Comparison of ENCODE assay signal across 9 cellular contexts in the genomic region with DNA sequence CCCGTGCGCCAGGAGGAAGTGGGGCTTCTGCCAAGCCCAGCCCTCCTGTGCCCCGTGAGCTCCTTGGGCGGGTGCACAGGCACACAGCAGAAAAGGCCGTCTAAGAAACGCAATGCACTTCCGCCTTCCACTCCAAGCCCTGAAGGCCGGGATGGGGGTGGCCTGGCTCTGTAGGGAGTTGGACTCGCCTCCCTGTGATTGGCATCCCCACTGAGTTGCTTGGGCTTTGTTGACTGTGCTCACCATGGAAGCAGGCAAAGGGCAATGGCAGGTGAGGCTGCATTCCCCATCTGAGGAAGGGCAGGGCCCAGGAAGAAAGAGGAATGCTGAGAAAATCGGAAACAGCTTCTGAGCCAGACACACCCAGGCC.
DNase-seq lines count a peak whose midpoint lies in the region; ATAC-seq, FAIRE-seq and TF ChIP-seq lines count a peak whose summit lies in the region.
"Had no signal": no experiment of that assay in that cellular context is flagged by ENCODE, and none has a peak within 500 bp of the region (broad histone marks: within the 10 kb centered on the region; RNA-seq: fewer than 3 reads in every experiment).

No MANE protein-coding gene starts in this region.

- peak; percentile 75 for TF ChIP-seq POLR2A in transverse colon (IDR thresholded peaks at IDR 0.05)

- CTCF ChIA-PET in PC-3 (lab: Charles Lee): no interaction called here

- H2AFZ ChIP-seq in PC-3 (ENCODE audit: low read length) (0 out of 2 replicates have a peak overlapping the region, but pooled peaks have one; percentile 21), keratinocyte (ENCODE audit: control insufficient read depth, low read length) (peak overlapping the region; percentile 97)

- ATAC-seq in PC-3: peak; percentile 59

- H3K27ac ChIP-seq in PC-3 (ENCODE audit: low read length): peak overlapping the region; percentile 71
- peak overlapping the region; percentile 80 for H3K27ac ChIP-seq in keratinocyte (ENCODE audit: control insufficient read depth, insufficient read depth, low read length)
- H3K27ac ChIP-seq in transverse colon: peak overlapping the region; percentile 89 to 91 (median 90)

- H3K4me1 ChIP-seq in PC-3 (ENCODE audit: insufficient read depth, low read length) (peaks cover 44% of the 10 kb centered on the region), keratinocyte (ENCODE audit: control insufficient read depth, extremely low read depth, insufficient read depth, low read length) (peaks cover 56% of the 10 kb centered on the region), transverse colon (peaks cover 0 to 22% (median 13%) of the 10 kb centered on the region in 4 donors)

- H3K36me3 ChIP-seq in PC-3 (ENCODE audit: low read depth, low read length) (no peaks in the 10 kb centered on the region), keratinocyte (ENCODE audit: control insufficient read depth in 2 of 2, extremely low read depth in 1 of 2, insufficient read depth in 2 of 2, low read length in 2 of 2) (no peaks in the 10 kb centered on the region), transverse colon (no peaks in the 10 kb centered on the region)

- no peak for TF ChIP-seq EP300 in transverse colon (IDR thresholded peaks at IDR 0.05; ENCODE audit: low read depth)

- H4K20me1 ChIP-seq in PC-3 (ENCODE audit: low read length) (no peaks in the 10 kb centered on the region), keratinocyte (ENCODE audit: control insufficient read depth, extremely low read depth, insufficient read depth, low read length) (no peaks in the 10 kb centered on the region)

- WGBS in transverse colon (ENCODE audit: low coverage in 1 of 2), 2 donors: 44% methylated on average over 8 of the region's 10 CpGs; no CpG with 5 or more reads in 1 of the 2 donors

- TF ChIP-seq CTCF in PC-3 (conservative IDR thresholded peaks at IDR 0.05; ENCODE audit: low read depth, low read length) (no peak), keratinocyte (optimal IDR thresholded peaks at IDR 0.05 in 1 of 3, IDR thresholded peaks at IDR 0.05 in 1 of 3, conservative IDR thresholded peaks at IDR 0.05 in 1 of 3; ENCODE audit: extremely low read depth in 1 of 3, insufficient read depth in 2 of 3, low read length in 3 of 3) (no peak), transverse colon (IDR thresholded peaks at IDR 0.05) (no peak)

- in situ Hi-C loops in transverse colon (cut with MboI; ENCODE audit: low pct_ligation_motif_present in 1 of 4, low pct_unique_long_range_greater_than_20kb in 1 of 4, low sequenced_read_pairs in 3 of 4): no loop called here

- intact Hi-C loops in PC-3 (cut with micrococcal nuclease): loop anchor here (10.0 kb wide), 1 partner anchor 46 kb away; no protein-coding TSS in a partner anchor
- intact Hi-C loops in transverse colon (cut with DNase I; ENCODE audit: low total_unique reads): no loop called here

- dilution Hi-C loops in keratinocyte (cut with MboI; ENCODE audit: extremely low pct_ligation_motif_present, low sequenced_read_pairs): no loop called here

- H3K9me1 ChIP-seq in keratinocyte (ENCODE audit: control insufficient read depth, extremely low read depth, insufficient read depth, low read length): no peaks in the 10 kb centered on the region

- no TSS peak for BruUV-seq in PC-3 (replicated peaks; lab: Mats Ljungman, UMichigan)

- H3K4me3 ChIP-seq in PC-3 (ENCODE audit: low read length) (no peak overlapping the region), keratinocyte (ENCODE audit: control insufficient read depth in 2 of 3, extremely low read depth in 1 of 3, insufficient read depth in 2 of 3, low read depth in 1 of 3, low read length in 3 of 3) (peak overlapping the region; percentile 35 to 67 (median 54)), transverse colon (peak overlapping the region in 3 of 4 donors; percentile 17 to 44 (median 21))

- H3F3A ChIP-seq in PC-3 (ENCODE audit: low read length, unreplicated experiment): no peaks in the 10 kb centered on the region

- H3K4me2 ChIP-seq in PC-3 (ENCODE audit: low read length) (peak overlapping the region; percentile 49), keratinocyte (ENCODE audit: control insufficient read depth, extremely low read depth, insufficient read depth, low read depth, low read length) (peak overlapping the region; percentile 82)

- POLR2A ChIA-PET in PC-3 (lab: Charles Lee; ENCODE audit: unreplicated experiment): no interaction called here

- H3K79me2 ChIP-seq in PC-3 (ENCODE audit: low read length) (no peaks in the 10 kb centered on the region), keratinocyte (ENCODE audit: control insufficient read depth, insufficient read depth, low read length) (no peaks in the 10 kb centered on the region)

- H3K27me3 ChIP-seq in PC-3 (ENCODE audit: low read length): no peaks in the 10 kb centered on the region
- H3K27me3 ChIP-seq in keratinocyte (ENCODE audit: control insufficient read depth, extremely low read depth, insufficient read depth, low read length): no peaks in the 10 kb centered on the region
- no peaks in the 10 kb centered on the region for H3K27me3 ChIP-seq in transverse colon

- peak; percentile 81 for FAIRE-seq in keratinocyte (lab: Jason Lieb, UNC)

- DNase-seq in NCI-H1417 (lab: John Stamatoyannopoulos, UW) (peak; percentile 82 to 97 (median 93)), PC-3 (peak; percentile 66), keratinocyte (ENCODE audit: low read depth, low spot score) (peak; percentile 63), transverse colon (peak; percentile 88), NCI-H82 treated with DMSO at 0.1 percent for 48 hours (lab: John Stamatoyannopoulos, UW; ENCODE audit: unreplicated experiment) (no peak), GDM1 (lab: John Stamatoyannopoulos, UW) (no peak), middle frontal gyrus (ENCODE audit: extremely low spot score, low spot score) (no peak)
- DNase-seq: activated gamma-delta T cell, SW 1271 had no signal

- H3K9me3 ChIP-seq in PC-3 (ENCODE audit: low read length) (no peaks in the 10 kb centered on the region), keratinocyte (ENCODE audit: control insufficient read depth, low read depth, low read length) (no peaks in the 10 kb centered on the region), transverse colon (no peaks in the 10 kb centered on the region)

- H3K9me2 ChIP-seq in PC-3 (replicated peaks; ENCODE audit: low read length): no peaks in the 10 kb centered on the region

- H3K9ac ChIP-seq in PC-3 (ENCODE audit: low read length) (peak overlapping the region; percentile 14; the same call in 1 of the 2 replicates), keratinocyte (ENCODE audit: control insufficient read depth, extremely low read depth, insufficient read depth, low read length) (peak overlapping the region; percentile 75)

Comparison
In these comparisons a context has a peak if more than half of its experiments do, and no peak if none do; other contexts are left out.
1. DNase-seq: peak in NCI-H1417 (3 of 3), PC-3 (single experiment), keratinocyte (single experiment) and transverse colon (single experiment); none in NCI-H82 treated with DMSO at 0.1 percent for 48 hours (single experiment), GDM1 (single experiment) and middle frontal gyrus (single experiment).
2. Peak in every context shown above with its lines, with median percentiles within 50 percentile points of each other: H3K27ac ChIP-seq.